Comparison of ENCODE assay signal across 8 cellular contexts in genomic region chr20:5118220-5119142, GRCh38. TPM values are rescaled to one million over a fixed set of nuclear protein-coding genes. Genes with fewer than 3 reads are reported as not detected.
DNase-seq lines count a peak whose midpoint lies in the region; ATAC-seq, FAIRE-seq and TF ChIP-seq lines count a peak whose summit lies in the region.

No MANE protein-coding gene starts in this region.

- peak overlapping the region; percentile 60 for H3K56ac ChIP-seq in H1 (replicated peaks; ENCODE audit: insufficient read length, low read depth, low read length)

- peak overlapping the region; percentile 95 for H2BK5ac ChIP-seq in H1 (ENCODE audit: low read depth, low read length)

- peak overlapping the region; percentile 91 to 99 (median 96) for H3K4me3 ChIP-seq in H1 (ENCODE audit: extremely low read depth in 1 of 4, insufficient read depth in 2 of 4, low read depth in 3 of 4, low read length in 4 of 4)

- H3K27ac ChIP-seq in H1 (ENCODE audit: low read depth, low read length), result peak overlapping the region; percentile 99

- peak overlapping the region; percentile 79 for H2AK5ac ChIP-seq in H1 (ENCODE audit: low read depth, low read length)

- ATAC-seq in GM19397 (IDR thresholded peaks at IDR 0.05; ENCODE audit: unreplicated experiment), result no peak
- ATAC-seq in GM19023 (IDR thresholded peaks at IDR 0.05; ENCODE audit: unreplicated experiment), result no peak

- peak overlapping the region; percentile 85 for H3K18ac ChIP-seq in H1 (ENCODE audit: extremely low read depth, low read length)

- H3K36me3 ChIP-seq in H1 (ENCODE audit: control insufficient read depth in 2 of 4, insufficient read depth in 4 of 4, low read length in 3 of 4), result peaks cover 26 to 48% (median 38%) of the 10 kb centered on the region in 4 experiments

- peaks cover 0 to 1% (median 0%) of the 10 kb centered on the region in 4 experiments; a peak in 1 of 7 replicates for H3K4me1 ChIP-seq in H1 (replicated peaks in 1 of 4; ENCODE audit: control insufficient read depth in 3 of 4, insufficient read depth in 4 of 4, low read length in 3 of 4)

- no peaks in the 10 kb centered on the region for H3K9me3 ChIP-seq in H1 (ENCODE audit: insufficient read depth in 2 of 2, low read depth in 1 of 2, low read length in 1 of 2)

- CTCF ChIA-PET in H1 (lab: Charles Lee; ENCODE audit: partially characterized antibody), result interaction anchor here (0.9 kb wide), 1 partner anchor 74 kb away, joined by 3 read pairs; no protein-coding TSS in a partner anchor

- no peak for TF ChIP-seq EP300 in H1 (IDR thresholded peaks at IDR 0.05; ENCODE audit: borderline replicate concordance in 1 of 2, low read depth in 2 of 2, low read length in 2 of 2)

- H3K23me2 ChIP-seq in H1 (ENCODE audit: low read depth, low read length), result no peaks in the 10 kb centered on the region; the same call in 1 of the 2 replicates

- peak overlapping the region; percentile 44 for H3K4ac ChIP-seq in H1 (replicated peaks; ENCODE audit: insufficient read length, low read depth, low read length)

- H2BK12ac ChIP-seq in H1 (ENCODE audit: low read depth, low read length), result no peak overlapping the region; the same call in 1 of the 2 replicates

- H3K4me1 Mint-ChIP-seq in osteocyte (ENCODE audit: unreplicated experiment), result peaks cover 36% of the 10 kb centered on the region

- no peaks in the 10 kb centered on the region for H3K9me3 Mint-ChIP-seq in osteocyte (ENCODE audit: unreplicated experiment)

- no peak overlapping the region for H2AFZ ChIP-seq in H1 (ENCODE audit: low read length)

- peak overlapping the region; percentile 54 to 84 for H3K4me2 ChIP-seq in H1 (ENCODE audit: insufficient read depth in 1 of 2, low read depth in 2 of 2, low read length in 2 of 2)

- peaks cover 12 to 38% of the 10 kb centered on the region in 2 experiments for H3K79me2 ChIP-seq in H1 (ENCODE audit: control insufficient read depth in 1 of 2, insufficient read depth in 2 of 2, low read length in 2 of 2)

- POLR2A ChIA-PET in H1 (lab: Charles Lee; ENCODE audit: partially characterized antibody), result interaction anchor here (0.8 to 3.5 kb wide), 15 partner anchors 11 to 359 kb away, joined by 3 to 25 read pairs (median 6); no protein-coding TSS in a partner anchor

- peak overlapping the region; percentile 52 for H3K27ac Mint-ChIP-seq in osteocyte (ENCODE audit: unreplicated experiment)

- no peak overlapping the region for H2BK15ac ChIP-seq in H1 (ENCODE audit: low read length)

- peak overlapping the region; percentile 37 for H4K5ac ChIP-seq in H1 (ENCODE audit: insufficient read length, low read depth, low read length)

- H3K14ac ChIP-seq in H1 (ENCODE audit: insufficient read length), result no peak overlapping the region

- peak; percentile 11 for DNase-seq in EL
- peak; percentile 50 for DNase-seq in NCI-H748 treated with DMSO at 0.1 percent for 48 hours (lab: John Stamatoyannopoulos, UW)
- DNase-seq in H1 (ENCODE audit: low read depth in 1 of 2, low spot score in 2 of 2), result no peak
- peak; percentile 30 for DNase-seq in osteocyte (ENCODE audit: extremely low spot score, unreplicated experiment)
- no peak for DNase-seq in NCI-H1048 (lab: John Stamatoyannopoulos, UW)
- DNase-seq in NCI-H526 (lab: John Stamatoyannopoulos, UW), result no peak

- H3K4me3 Mint-ChIP-seq in osteocyte (ENCODE audit: unreplicated experiment), result peak overlapping the region; percentile 89

- no peak for FAIRE-seq in H1 (lab: Jason Lieb, UNC)

- H4K91ac ChIP-seq in H1 (replicated peaks; ENCODE audit: insufficient read length, low read length), result peak overlapping the region; percentile 48

- peak overlapping the region; percentile 98; the same call in 1 of the 2 replicates for H4K8ac ChIP-seq in H1 (ENCODE audit: extremely low read depth, insufficient read depth, low read length)

- 5% methylated on average over 23 of the region's 23 CpGs; no CpG with 5 or more reads in 1 of the 2 experiments for WGBS in H1 (ENCODE audit: extremely low coverage in 1 of 2, insufficient coverage in 1 of 2, insufficient read length in 1 of 2, insufficient replicate concordance in 2 of 2, low coverage in 1 of 2, low lambda C conversion rate in 2 of 2, missing lambda C conversion rate in 1 of 2), 2 experiments

- H4K20me1 ChIP-seq in H1 (replicated peaks in 1 of 2; ENCODE audit: control insufficient read depth in 1 of 2, insufficient read depth in 2 of 2, low read length in 2 of 2), result peaks cover 7 to 21% of the 10 kb centered on the region in 2 experiments

- H2BK120ac ChIP-seq in H1 (replicated peaks; ENCODE audit: low read depth, low read length), result no peak overlapping the region

- no peak for TF ChIP-seq CTCF in H1 (IDR thresholded peaks at IDR 0.05; ENCODE audit: control extremely low read depth in 1 of 3, insufficient read depth in 1 of 3, low read depth in 1 of 3, low read length in 3 of 3)
- no peak for TF ChIP-seq CTCF in osteocyte (IDR thresholded peaks at IDR 0.05)

- no peak for TF ChIP-seq RAD21 in H1 (IDR thresholded peaks at IDR 0.05 in 1 of 2, conservative IDR thresholded peaks at IDR 0.05 in 1 of 2; ENCODE audit: low read depth in 2 of 2, low read length in 2 of 2)

- H2BK20ac ChIP-seq in H1 (ENCODE audit: low read length), result no peak overlapping the region

- H3K9ac ChIP-seq in H1 (replicated peaks in 1 of 4; ENCODE audit: extremely low read depth in 1 of 4, low read depth in 3 of 4, low read length in 3 of 4), result peak overlapping the region; percentile 98 to 100 (median 99)

- no peaks in the 10 kb centered on the region for H3K27me3 Mint-ChIP-seq in osteocyte (ENCODE audit: unreplicated experiment)

- H3K23ac ChIP-seq in H1 (ENCODE audit: insufficient read length), result no peak overlapping the region

- peak in 1 of 2 experiments; percentile 6; a peak in 1 of 3 replicates for TF ChIP-seq POLR2A in H1 (IDR thresholded peaks at IDR 0.05; ENCODE audit: control extremely low read depth in 1 of 2, low read depth in 2 of 2, low read length in 2 of 2)

- no peaks in the 10 kb centered on the region for H3K27me3 ChIP-seq in H1 (replicated peaks in 1 of 4; ENCODE audit: control insufficient read depth in 3 of 4, extremely low read depth in 1 of 4, insufficient read depth in 3 of 4, low read length in 3 of 4)

- no peaks in the 10 kb centered on the region; the same call in 1 of the 2 replicates for H3K79me1 ChIP-seq in H1 (ENCODE audit: low read depth, low read length)

- peaks cover 26% of the 10 kb centered on the region for H3K36me3 Mint-ChIP-seq in osteocyte (ENCODE audit: unreplicated experiment)

TF ChIP-seq in H1, 55 proteins besides CTCF, POLR2A, EP300 and RAD21:
- no peak for TF ChIP-seq SIRT6 (IDR thresholded peaks at IDR 0.05; ENCODE audit: low read length)
- no peak for TF ChIP-seq JUN (IDR thresholded peaks at IDR 0.05; ENCODE audit: low read depth, low read length)
- no peak for TF ChIP-seq SP4 (IDR thresholded peaks at IDR 0.05; ENCODE audit: low read length)
- TF ChIP-seq SAP30 (IDR thresholded peaks at IDR 0.05; ENCODE audit: insufficient read depth, insufficient replicate concordance, low read length), result peak; percentile 50
- TF ChIP-seq NANOG (IDR thresholded peaks at IDR 0.05; ENCODE audit: insufficient read depth, low read depth, low read length, poor library complexity, severe bottlenecking), result no peak
- TF ChIP-seq GTF2F1 (IDR thresholded peaks at IDR 0.05; ENCODE audit: borderline replicate concordance, low read depth, low read length), result no peak
- TF ChIP-seq CTBP2 (IDR thresholded peaks at IDR 0.05; ENCODE audit: borderline replicate concordance, insufficient read depth, insufficient read length, low read length), result no peak

RNA-seq across cellular contexts. Expression of gene PCNA, which starts 1.3 kb away (rescaled TPM):
- 286 and 290 TPM in 2 replicates for total RNA-seq in H1 (2021; fragmentation: NEBNext Ultra II Directional; extraction: Animal tissue kit (Norgen Biotek cat#: 25700))
- 737 and 756 TPM in 2 replicates for polyA plus RNA-seq in H1 (2011; rRNA removed)
- polyA plus RNA-seq in H1 (2011; cell fraction: cytosol; rRNA removed), result 693 TPM
- polyA plus RNA-seq in H1 (2011; cell fraction: nucleus; rRNA removed), result 226 TPM
- polyA plus RNA-seq in H1 (2012, experiment 1 of 2), result 284 to 364 TPM (median 320 TPM) in 4 replicates
- polyA plus RNA-seq in H1 (2012, experiment 2 of 2), result 92.9 TPM
- polyA plus RNA-seq in H1 (2013, experiment 1 of 2), result 184 TPM
- 177 TPM for polyA plus RNA-seq in H1 (2013, experiment 2 of 2)
- 235 and 271 TPM in 2 replicates for polyA minus RNA-seq in H1 (2011; rRNA and poly(A)+ RNA removed)
- polyA minus RNA-seq in H1 (2011; cell fraction: cytosol; rRNA and poly(A)+ RNA removed), result 276 TPM
- 139 TPM for polyA minus RNA-seq in H1 (2011; cell fraction: nucleus; rRNA and poly(A)+ RNA removed)
- total RNA-seq in osteocyte, result 63.4 and 65.6 TPM in 2 replicates

RNA-seq across cellular contexts. Expression of gene TMEM230, which starts 5.6 kb away (rescaled TPM):
- total RNA-seq in H1 (2021; fragmentation: NEBNext Ultra II Directional; extraction: Animal tissue kit (Norgen Biotek cat#: 25700)), result 81.5 and 82.2 TPM in 2 replicates
- polyA plus RNA-seq in H1 (2011; rRNA removed), result 107 and 133 TPM in 2 replicates
- 110 TPM for polyA plus RNA-seq in H1 (2011; cell fraction: cytosol; rRNA removed)
- 75.1 TPM for polyA plus RNA-seq in H1 (2011; cell fraction: nucleus; rRNA removed)
- polyA plus RNA-seq in H1 (2012, experiment 1 of 2), result 69.2 to 97.4 TPM (median 70.7 TPM) in 4 replicates
- 41.0 TPM for polyA plus RNA-seq in H1 (2012, experiment 2 of 2)
- polyA plus RNA-seq in H1 (2013, experiment 1 of 2), result 86.8 TPM
- polyA plus RNA-seq in H1 (2013, experiment 2 of 2), result 94.8 TPM
- polyA minus RNA-seq in H1 (2011; rRNA and poly(A)+ RNA removed), result 46.0 and 54.6 TPM in 2 replicates
- polyA minus RNA-seq in H1 (2011; cell fraction: cytosol; rRNA and poly(A)+ RNA removed), result 30.7 TPM
- 28.1 TPM for polyA minus RNA-seq in H1 (2011; cell fraction: nucleus; rRNA and poly(A)+ RNA removed)
- total RNA-seq in osteocyte, result 97.4 and 101 TPM in 2 replicates

RNA-seq across cellular contexts. Expression of gene CDS2, which starts 8.3 kb away (rescaled TPM):
- total RNA-seq in H1 (2021; fragmentation: NEBNext Ultra II Directional; extraction: Animal tissue kit (Norgen Biotek cat#: 25700)), result 56.2 and 57.0 TPM in 2 replicates
- 38.0 and 54.0 TPM in 2 replicates for polyA plus RNA-seq in H1 (2011; rRNA removed)
- 36.7 TPM for polyA plus RNA-seq in H1 (2011; cell fraction: cytosol; rRNA removed)
- polyA plus RNA-seq in H1 (2011; cell fraction: nucleus; rRNA removed), result 22.3 TPM
- polyA plus RNA-seq in H1 (2012, experiment 1 of 2), result 18.8 to 29.1 TPM (median 24.2 TPM) in 4 replicates
- 22.1 TPM for polyA plus RNA-seq in H1 (2012, experiment 2 of 2)
- 30.3 TPM for polyA plus RNA-seq in H1 (2013, experiment 1 of 2)
- 38.2 TPM for polyA plus RNA-seq in H1 (2013, experiment 2 of 2)
- polyA minus RNA-seq in H1 (2011; rRNA and poly(A)+ RNA removed), result 98.2 and 160 TPM in 2 replicates
- 25.1 TPM for polyA minus RNA-seq in H1 (2011; cell fraction: cytosol; rRNA and poly(A)+ RNA removed)
- 31.9 TPM for polyA minus RNA-seq in H1 (2011; cell fraction: nucleus; rRNA and poly(A)+ RNA removed)
- 42.5 and 43.2 TPM in 2 replicates for total RNA-seq in osteocyte

Comparison
In these comparisons a context has a peak if more than half of its experiments do, and no peak if none do; other contexts are left out.
1. DNase-seq: peak in EL (single experiment), NCI-H748 treated with DMSO at 0.1 percent for 48 hours (single experiment) and osteocyte (single experiment); none in H1 (0 of 2), NCI-H1048 (single experiment) and NCI-H526 (0 of 2).